In the genomic region with DNA sequence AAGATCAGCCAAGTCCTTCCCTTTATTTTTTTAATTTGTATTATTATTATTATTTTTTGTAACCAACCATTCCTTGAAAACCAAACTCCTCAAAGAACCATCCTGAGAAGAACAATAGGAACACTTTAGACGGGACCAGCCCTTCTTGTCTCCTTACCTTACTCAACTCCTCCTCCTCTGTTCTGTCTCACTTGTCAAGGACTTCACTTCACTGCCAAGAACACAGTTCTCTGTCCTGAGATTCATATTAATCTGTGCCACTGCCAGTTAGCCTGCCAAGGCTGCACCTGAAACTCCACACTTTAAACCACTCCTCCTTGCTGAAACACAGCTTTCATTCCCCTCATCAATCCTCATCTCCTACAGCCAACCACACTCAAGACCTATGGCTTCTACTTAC, we compare ENCODE assay signal across 18 cellular contexts.
"Had no signal": no experiment of that assay in that cellular context is flagged by ENCODE, and none has a peak within 500 bp of the region (broad histone marks: within the 10 kb centered on the region; RNA-seq: fewer than 3 reads in every experiment).

No MANE protein-coding gene starts in this region.

- H3K4me3 Mint-ChIP-seq: activated T-cell treated with anti-CD3 and anti-CD28 coated beads, Interleukin-2, amount 50 U/mL, for 4 hours; naive thymus-derived CD8-positive, alpha-beta T cell; neural progenitor cell; T-helper 1 cell treated with Interleukin-12 subunit alpha and Interleukin-12 subunit beta and Interleukin-4 antibody, amounts not matched to agents 30 μg/mL and 1 μg/mL, for 36 hours; WTC11 had no signal

- H3K36me3 Mint-ChIP-seq: neural progenitor cell had no signal

- H3K4me3 ChIP-seq: cardiac muscle cell, lower lobe of right lung, neural progenitor cell had no signal

- ATAC-seq: activated T-cell treated with anti-CD3 and anti-CD28 coated beads, Interleukin-2, amount 50 U/mL, for 4 hours; naive thymus-derived CD8-positive, alpha-beta T cell; right cardiac atrium; WTC11 had no signal

- DNase-seq: activated CD4-positive, alpha-beta T cell treated with anti-CD3 and anti-CD28 coated beads, Interleukin-2, amount 50 U/mL, for 4 hours; activated CD8-positive, alpha-beta memory T cell treated with anti-CD3 and anti-CD28 coated beads, Interleukin-2, amount 50 U/mL, for 48 hours; activated naive CD4-positive, alpha-beta T cell treated with Interleukin-2 at 50 U/mL for 16 hours; activated T-cell treated with anti-CD3 and anti-CD28 coated beads, Interleukin-2, amount 50 U/mL, for 4 hours; amygdala; effector CD4-positive, alpha-beta T cell; foreskin fibroblast; kidney; lower lobe of right lung; naive thymus-derived CD8-positive, alpha-beta T cell; right cardiac atrium; stimulated activated CD4-positive, alpha-beta T cell treated with anti-CD3 and anti-CD28 coated beads, Interleukin-4, amount 100 ng/mL, for 24 hours; stimulated activated naive CD4-positive, alpha-beta T cell treated with Interleukin-2 at 50 U/mL for 16 hours; T1000 had no signal

- H3K9me3 Mint-ChIP-seq: activated T-cell treated with anti-CD3 and anti-CD28 coated beads, Interleukin-2, amount 50 U/mL, for 4 hours; T-helper 1 cell treated with Interleukin-12 subunit alpha and Interleukin-12 subunit beta and Interleukin-4 antibody, amounts not matched to agents 30 μg/mL and 1 μg/mL, for 36 hours had no signal

- H3K4me1 ChIP-seq: lower lobe of right lung, neural progenitor cell had no signal

- H3K27ac ChIP-seq: cardiac muscle cell, lower lobe of right lung, neural progenitor cell had no signal

- H3K27me3 ChIP-seq: cardiac muscle cell, neural progenitor cell had no signal

- H3K27ac Mint-ChIP-seq: neural progenitor cell; T-helper 1 cell treated with Interleukin-12 subunit alpha and Interleukin-12 subunit beta and Interleukin-4 antibody, amounts not matched to agents 30 μg/mL and 1 μg/mL, for 36 hours; WTC11 had no signal

- H3K9me3 ChIP-seq: lower lobe of right lung had no signal

- H3K36me3 ChIP-seq: cardiac muscle cell, lower lobe of right lung, neural progenitor cell had no signal

- H3K4me1 Mint-ChIP-seq: neural progenitor cell, WTC11 had no signal
